ENCODE assay signal across 8 cellular contexts in the genomic region with DNA sequence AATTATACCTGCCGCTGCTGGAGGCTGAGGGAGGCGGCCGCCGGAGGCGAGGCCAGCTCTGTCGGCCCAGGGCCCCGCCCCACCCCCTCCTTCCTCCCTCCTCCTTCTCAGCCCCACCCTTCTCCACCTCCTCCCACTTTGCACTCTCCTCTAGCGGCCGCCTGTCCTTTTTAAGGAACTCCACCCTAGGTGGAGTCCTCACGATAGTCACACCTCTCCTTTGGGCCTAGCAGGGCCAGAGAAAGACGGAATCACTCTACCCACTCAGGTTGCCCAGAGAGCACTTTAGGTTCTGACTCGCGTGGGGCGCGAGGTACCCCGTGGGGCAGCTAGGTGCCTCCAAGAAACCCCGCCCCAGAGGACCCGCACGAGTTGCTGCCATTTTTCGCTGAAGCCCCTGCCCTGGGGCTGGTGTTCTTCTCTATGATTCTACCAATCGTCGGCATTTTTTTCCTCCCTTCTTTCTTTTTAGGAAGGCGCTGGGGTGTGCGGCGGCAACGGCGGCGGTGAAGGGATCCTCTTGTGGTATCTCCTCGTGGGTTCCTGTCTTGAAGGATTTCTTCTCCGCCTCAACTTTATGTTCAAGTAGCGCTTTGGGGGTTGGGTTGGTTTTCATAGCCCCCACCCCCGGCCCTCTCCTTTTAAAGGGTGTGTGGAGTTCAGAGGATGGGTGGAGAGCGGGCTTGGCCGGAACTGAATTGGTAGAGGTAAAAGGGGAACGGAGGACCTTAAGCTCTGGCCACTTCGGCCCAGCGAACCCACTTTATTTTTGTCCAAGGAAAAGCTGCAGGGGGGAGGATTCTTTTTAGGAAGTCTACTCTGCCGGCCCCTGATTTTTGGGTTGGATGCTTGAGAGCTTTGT. TPM values are rescaled to one million over a fixed set of nuclear protein-coding genes. Genes with fewer than 3 reads are reported as not detected.
A peak's percentile ranks its signal among the peaks of the same experiment; 100 is the strongest.
DNase-seq lines count a peak whose midpoint lies in the region; ATAC-seq, FAIRE-seq and TF ChIP-seq lines count a peak whose summit lies in the region.

A gene (plus strand): TSS at position 136 of the 862 bp plus-strand sequence. CDS start 979 bp downstream, outside the sequence.

- H3K36me3 ChIP-seq in SK-N-SH (replicated peaks in 1 of 2; ENCODE audit: control insufficient read depth in 1 of 2, insufficient read depth in 2 of 2, low read length in 1 of 2) (no peaks in the 10 kb centered on the region), bronchial epithelial cell (ENCODE audit: control insufficient read depth, insufficient read depth, low read length) (no peaks in the 10 kb centered on the region)

- no peaks in the 10 kb centered on the region for H3K9me3 ChIP-seq in SK-N-SH

- FAIRE-seq in bronchial epithelial cell (lab: Jason Lieb, UNC), result no peak

- TF ChIP-seq CTCF in SK-N-SH (IDR thresholded peaks at IDR 0.05), result no peak
- no peak for TF ChIP-seq CTCF in bronchial epithelial cell (IDR thresholded peaks at IDR 0.05; ENCODE audit: insufficient read depth, low read length, severe bottlenecking)

- ATAC-seq in GM18511 (IDR thresholded peaks at IDR 0.05; ENCODE audit: unreplicated experiment) (peak; percentile 68), HG02759 (IDR thresholded peaks at IDR 0.05; ENCODE audit: unreplicated experiment) (peak; percentile 73), left lobe of liver (peak; percentile 47)

- H3K4me2 ChIP-seq in SK-N-SH, result peak within 1 kb of the TSS; percentile 58

- CTCF ChIA-PET in SK-N-SH (lab: Yijun Ruan, JAX), result interaction anchor here (1.5 kb wide), 1 partner anchor 15 kb away, joined by 3 read pairs; no protein-coding TSS in a partner anchor

- WGBS in SK-N-SH (ENCODE audit: low lambda C conversion rate), result 5% methylated on average over 33 of the region's 38 CpGs

- H3K79me2 ChIP-seq in SK-N-SH (ENCODE audit: insufficient read depth), result no peaks in the 10 kb centered on the region

- no peaks in the 10 kb centered on the region for H4K20me1 ChIP-seq in SK-N-SH (ENCODE audit: insufficient read depth)

- no peaks in the 10 kb centered on the region for H3K9me2 ChIP-seq in SK-N-SH

- H2AFZ ChIP-seq in SK-N-SH (ENCODE audit: low read depth), result no peak within 1 kb of the TSS

- H3K4me3 ChIP-seq in SK-N-SH (ENCODE audit: low read depth in 2 of 2, low read length in 1 of 2), result peak within 1 kb of the TSS; percentile 12 to 46; a peak in 2 of 4 replicates
- peak within 1 kb of the TSS; percentile 50 for H3K4me3 ChIP-seq in bronchial epithelial cell (ENCODE audit: low read depth, low read length)

- DNase-seq in SK-N-SH (no peak), bronchial epithelial cell (ENCODE audit: low read depth) (peak; percentile 58), left lobe of liver (ENCODE audit: low spot score) (no peak), foreskin melanocyte (no peak), GDM1 (lab: John Stamatoyannopoulos, UW) (no peak)
- peak in 2 of 3 experiments; percentile 1 to 3 for DNase-seq in stimulated activated CD4-positive, alpha-beta T cell treated with anti-CD3 and anti-CD28 coated beads, TNF-alpha, amount 100 ng/mL, for 4 hours (ENCODE audit: low read depth in 3 of 3)

- H3K27me3 ChIP-seq in SK-N-SH (ENCODE audit: insufficient read depth) (peaks cover 57% of the 10 kb centered on the region), bronchial epithelial cell (ENCODE audit: control insufficient read depth, insufficient read depth, low read length) (no peaks in the 10 kb centered on the region)

- no peaks in the 10 kb centered on the region for H3F3A ChIP-seq in SK-N-SH (replicated peaks; ENCODE audit: insufficient read depth)

- H3K27ac ChIP-seq in SK-N-SH (ENCODE audit: low read depth in 2 of 2, low read length in 1 of 2), result no peak within 1 kb of the TSS

- H3K4me1 ChIP-seq in SK-N-SH (ENCODE audit: control insufficient read depth in 1 of 2, insufficient read depth in 2 of 2, low read depth in 1 of 2, low read length in 1 of 2), result no peaks in the 10 kb centered on the region

- no peak for TF ChIP-seq EP300 in SK-N-SH (IDR thresholded peaks at IDR 0.05; ENCODE audit: borderline replicate concordance in 1 of 2, low read depth in 1 of 2, low read length in 1 of 2)

- H3K9ac ChIP-seq in SK-N-SH, result no peak within 1 kb of the TSS

- TF ChIP-seq RAD21 in SK-N-SH (IDR thresholded peaks at IDR 0.05; ENCODE audit: low read length), result no peak

- POLR2A ChIA-PET in SK-N-SH (lab: Yijun Ruan, JAX), result no interaction called here

TF ChIP-seq in SK-N-SH, 30 proteins besides CTCF, POLR2A, EP300 and RAD21:
- TF ChIP-seq, protein P1, sequence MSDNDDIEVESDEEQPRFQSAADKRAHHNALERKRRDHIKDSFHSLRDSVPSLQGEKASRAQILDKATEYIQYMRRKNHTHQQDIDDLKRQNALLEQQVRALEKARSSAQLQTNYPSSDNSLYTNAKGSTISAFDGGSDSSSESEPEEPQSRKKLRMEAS (IDR thresholded peaks at IDR 0.05; ENCODE audit: low read depth), result no peak
- no peak for TF ChIP-seq JUND (IDR thresholded peaks at IDR 0.05)
- TF ChIP-seq, protein P2, sequence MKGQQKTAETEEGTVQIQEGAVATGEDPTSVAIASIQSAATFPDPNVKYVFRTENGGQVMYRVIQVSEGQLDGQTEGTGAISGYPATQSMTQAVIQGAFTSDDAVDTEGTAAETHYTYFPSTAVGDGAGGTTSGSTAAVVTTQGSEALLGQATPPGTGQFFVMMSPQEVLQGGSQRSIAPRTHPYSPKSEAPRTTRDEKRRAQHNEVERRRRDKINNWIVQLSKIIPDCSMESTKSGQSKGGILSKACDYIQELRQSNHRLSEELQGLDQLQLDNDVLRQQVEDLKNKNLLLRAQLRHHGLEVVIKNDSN (IDR thresholded peaks at IDR 0.05; ENCODE audit: borderline replicate concordance, low read depth), result no peak
- TF ChIP-seq SMC3 (IDR thresholded peaks at IDR 0.05; ENCODE audit: low read depth, low read length), result no peak
- TF ChIP-seq RFX5 (IDR thresholded peaks at IDR 0.05; ENCODE audit: low read length), result no peak
- TF ChIP-seq FOXM1 (IDR thresholded peaks at IDR 0.05; ENCODE audit: low read depth), result no peak
- TF ChIP-seq, protein P3, sequence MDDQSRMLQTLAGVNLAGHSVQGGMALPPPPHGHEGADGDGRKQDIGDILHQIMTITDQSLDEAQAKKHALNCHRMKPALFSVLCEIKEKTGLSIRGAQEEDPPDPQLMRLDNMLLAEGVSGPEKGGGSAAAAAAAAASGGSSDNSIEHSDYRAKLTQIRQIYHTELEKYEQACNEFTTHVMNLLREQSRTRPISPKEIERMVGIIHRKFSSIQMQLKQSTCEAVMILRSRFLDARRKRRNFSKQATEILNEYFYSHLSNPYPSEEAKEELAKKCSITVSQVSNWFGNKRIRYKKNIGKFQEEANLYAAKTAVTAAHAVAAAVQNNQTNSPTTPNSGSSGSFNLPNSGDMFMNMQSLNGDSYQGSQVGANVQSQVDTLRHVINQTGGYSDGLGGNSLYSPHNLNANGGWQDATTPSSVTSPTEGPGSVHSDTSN (IDR thresholded peaks at IDR 0.05), result no peak
TF ChIP-seq in SK-N-SH: peak in this region for 0.

RNA-seq across cellular contexts. Expression of the gene that starts here (rescaled TPM):
- 0.15 and 0.16 TPM in 2 replicates for polyA plus RNA-seq in SK-N-SH (2012; rRNA removed)
- polyA plus RNA-seq in SK-N-SH (2012; cell fraction: cytosol; rRNA removed), result 0.05 and 0.07 TPM in 2 replicates
- 0.08 and 0.17 TPM in 2 replicates for polyA plus RNA-seq in SK-N-SH (2012; cell fraction: nucleus; rRNA removed)
- total RNA-seq in bronchial epithelial cell (3.9 and 6.0 TPM in 2 replicates), left lobe of liver (0.58 TPM)

Comparison
In these comparisons a context has a peak if more than half of its experiments do, and no peak if none do; other contexts are left out.
1. Peak in ATAC-seq in left lobe of liver; RNA of the gene not detected or under 1 TPM.
2. DNase-seq: peak in bronchial epithelial cell (single experiment) and stimulated activated CD4-positive, alpha-beta T cell treated with anti-CD3 and anti-CD28 coated beads, TNF-alpha, amount 100 ng/mL, for 4 hours (2 of 3); none in SK-N-SH (single experiment), left lobe of liver (single experiment), foreskin melanocyte (single experiment) and GDM1 (single experiment).
3. Peak in every context shown above with its lines, with median percentiles within 50 percentile points of each other: ATAC-seq.